Comparison of ENCODE assay signal across 10 cellular contexts in the genomic region with DNA sequence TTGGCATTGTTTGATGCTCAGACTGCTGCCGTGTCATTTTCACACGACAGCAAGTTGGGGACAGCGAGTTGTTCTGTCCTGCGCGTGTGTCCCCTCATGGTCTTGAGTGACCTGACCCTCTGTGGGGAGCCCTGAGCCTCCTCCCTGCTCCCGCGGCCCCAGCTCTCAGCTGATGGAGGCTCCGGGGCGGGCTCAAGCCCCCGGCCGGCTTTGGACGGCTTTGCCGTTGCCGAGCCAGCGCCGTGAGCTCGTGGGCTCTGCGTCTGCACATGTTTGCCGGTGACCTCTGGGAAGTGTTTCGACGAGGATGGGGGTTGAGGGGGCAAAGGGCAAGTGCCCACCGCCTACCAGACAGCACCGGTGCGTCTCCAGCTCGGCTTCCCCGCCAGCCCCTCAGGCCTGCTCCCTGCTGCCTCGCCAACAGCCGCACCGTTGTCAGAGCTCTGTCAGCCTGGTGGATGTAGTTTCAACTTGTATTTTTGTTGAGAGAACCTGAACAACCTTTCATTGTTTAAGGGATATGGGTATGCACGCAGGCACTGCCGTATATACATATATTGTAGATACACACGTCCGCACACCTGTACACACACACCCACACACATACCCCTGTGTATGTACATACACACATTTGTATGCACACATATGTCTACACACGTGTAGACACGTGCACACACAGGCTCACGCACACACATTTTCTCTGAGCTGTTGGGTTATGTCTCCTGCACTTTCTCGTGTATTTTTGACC. TPM values are rescaled to one million over a fixed set of nuclear protein-coding genes. Genes with fewer than 3 reads are reported as not detected.
A peak's percentile ranks its signal among the peaks of the same experiment; 100 is the strongest.
DNase-seq lines count a peak whose midpoint lies in the region; ATAC-seq and TF ChIP-seq lines count a peak whose summit lies in the region.
"Had no signal": no experiment of that assay in that cellular context is flagged by ENCODE, and none has a peak within 500 bp of the region (broad histone marks: within the 10 kb centered on the region; RNA-seq: fewer than 3 reads in every experiment).

No MANE protein-coding gene starts in this region.

- POLR2A ChIA-PET in CD8-positive, alpha-beta T cell (lab: Charles Lee): interaction anchor here (0.6 to 1.3 kb wide), 4 partner anchors 15 to 139 kb away, joined by 4 to 5 read pairs (median 4); no protein-coding TSS in a partner anchor

- H3K36me3 ChIP-seq in CD8-positive, alpha-beta T cell (ENCODE audit: insufficient read depth, low read length): no peaks in the 10 kb centered on the region
- H3K36me3 ChIP-seq in parathyroid adenoma (ENCODE audit: control insufficient read depth, insufficient read depth, low read length): no peaks in the 10 kb centered on the region

- no peak overlapping the region for H2AFZ ChIP-seq in parathyroid adenoma

- peaks cover 28% of the 10 kb centered on the region for H3K4me1 Mint-ChIP-seq in CD8-positive, alpha-beta T cell (ENCODE audit: low read depth)
- peaks cover 14 to 22% (median 20%) of the 10 kb centered on the region in 3 donors for H3K4me1 Mint-ChIP-seq in IgD-negative memory B cell
- peaks cover 35 to 36% of the 10 kb centered on the region in 2 donors for H3K4me1 Mint-ChIP-seq in effector memory CD8-positive, alpha-beta T cell (ENCODE audit: low read depth in 2 of 2)

- peak overlapping the region; percentile 75 for H3K4me3 Mint-ChIP-seq in CD8-positive, alpha-beta T cell
- peak overlapping the region; percentile 68 to 85 (median 76) for H3K4me3 Mint-ChIP-seq in IgD-negative memory B cell
- H3K4me3 Mint-ChIP-seq in effector memory CD8-positive, alpha-beta T cell: peak overlapping the region; percentile 75 to 77

- DNase-seq in CD8-positive, alpha-beta T cell: peak in 2 of 7 experiments; percentile 15 to 45
- DNase-seq in effector memory CD8-positive, alpha-beta T cell: no peak
- DNase-seq in HPDE6-E6E7 (ENCODE audit: extremely low spot score): no peak
- DNase-seq: SW 1271 had no signal

- H3K36me3 Mint-ChIP-seq in CD8-positive, alpha-beta T cell: no peaks in the 10 kb centered on the region
- H3K36me3 Mint-ChIP-seq in IgD-negative memory B cell: no peaks in the 10 kb centered on the region
- peaks cover 19% of the 10 kb centered on the region for H3K36me3 Mint-ChIP-seq in effector memory CD8-positive, alpha-beta T cell (ENCODE audit: insufficient read depth)

- no peaks in the 10 kb centered on the region for H3K9me3 ChIP-seq in CD8-positive, alpha-beta T cell (ENCODE audit: low read length)
- no peaks in the 10 kb centered on the region for H3K9me3 ChIP-seq in parathyroid adenoma (ENCODE audit: control insufficient read depth, low read length)

- H3K4me3 ChIP-seq in CD8-positive, alpha-beta T cell (ENCODE audit: low read depth, low read length): peak overlapping the region; percentile 53
- H3K4me3 ChIP-seq in parathyroid adenoma (ENCODE audit: low read depth, low read length): peak overlapping the region; percentile 46

- H3K27me3 Mint-ChIP-seq in CD8-positive, alpha-beta T cell (ENCODE audit: low read depth): peaks cover 2% of the 10 kb centered on the region
- no peaks in the 10 kb centered on the region for H3K27me3 Mint-ChIP-seq in IgD-negative memory B cell
- H3K27me3 Mint-ChIP-seq in effector memory CD8-positive, alpha-beta T cell: no peaks in the 10 kb centered on the region

- ATAC-seq in CD8-positive, alpha-beta T cell: no peak
- ATAC-seq in effector memory CD8-positive, alpha-beta T cell (replicated peaks): no peak
- ATAC-seq in HG03097 (IDR thresholded peaks at IDR 0.05; ENCODE audit: low FRiP score, unreplicated experiment): no peak
- ATAC-seq in GM19463 (IDR thresholded peaks at IDR 0.05; ENCODE audit: unreplicated experiment): no peak
- ATAC-seq in GM21447 (IDR thresholded peaks at IDR 0.05; ENCODE audit: unreplicated experiment): no peak

- H3K4me2 ChIP-seq in parathyroid adenoma (ENCODE audit: low read length): peak overlapping the region; percentile 80

- no peaks in the 10 kb centered on the region for H3K79me2 ChIP-seq in parathyroid adenoma

- no peaks in the 10 kb centered on the region for H3K27me3 ChIP-seq in CD8-positive, alpha-beta T cell (ENCODE audit: insufficient read depth, low read length)
- no peaks in the 10 kb centered on the region for H3K27me3 ChIP-seq in parathyroid adenoma (ENCODE audit: control insufficient read depth, insufficient read depth, low read length)

- H3K9me3 Mint-ChIP-seq in CD8-positive, alpha-beta T cell: no peaks in the 10 kb centered on the region
- H3K9me3 Mint-ChIP-seq in IgD-negative memory B cell: no peaks in the 10 kb centered on the region
- no peaks in the 10 kb centered on the region for H3K9me3 Mint-ChIP-seq in effector memory CD8-positive, alpha-beta T cell

- no peak overlapping the region for H3K27ac ChIP-seq in CD8-positive, alpha-beta T cell (ENCODE audit: low read depth, low read length)
- H3K27ac ChIP-seq in parathyroid adenoma: no peak overlapping the region

- CTCF ChIA-PET in CD8-positive, alpha-beta T cell (lab: Charles Lee): interaction anchor here (1.0 to 1.6 kb wide), 4 partner anchors 9 to 34 kb away, joined by 5 to 7 read pairs (median 6); no protein-coding TSS in a partner anchor

- intact Hi-C loops in CD8-positive, alpha-beta T cell (cut with DNase I, micrococcal nuclease): loop anchor here in 1 of 2 experiments (1.0 kb wide), 1 partner anchor 13 kb away; a partner anchor contains a TSS

- peaks cover 23% of the 10 kb centered on the region for H3K4me1 ChIP-seq in CD8-positive, alpha-beta T cell (ENCODE audit: insufficient read depth, low read length)
- H3K4me1 ChIP-seq in parathyroid adenoma: no peaks in the 10 kb centered on the region

- no peak overlapping the region for H3K9ac ChIP-seq in parathyroid adenoma

- H3K27ac Mint-ChIP-seq in CD8-positive, alpha-beta T cell: no peak overlapping the region
- peak overlapping the region; percentile 59 to 76 (median 73) for H3K27ac Mint-ChIP-seq in IgD-negative memory B cell
- peak overlapping the region; percentile 75 to 86 for H3K27ac Mint-ChIP-seq in effector memory CD8-positive, alpha-beta T cell

- no peak for TF ChIP-seq CTCF in CD8-positive, alpha-beta T cell (IDR thresholded peaks at IDR 0.05)
- TF ChIP-seq CTCF in parathyroid adenoma (IDR thresholded peaks at IDR 0.05): no peak

RNA-seq across cellular contexts. Expression of a gene that starts 13.7 kb away (rescaled TPM):
- 10 to 100 TPM in 1 of 2 experiments, 1 to 10 TPM in 1; 8.0 to 10.7 TPM for total RNA-seq in CD8-positive, alpha-beta T cell
- 0.19 TPM for polyA plus RNA-seq in IgD-negative memory B cell
- polyA plus RNA-seq: neural cell had no signal

RNA-seq across cellular contexts. Expression of a gene that starts 24.5 kb away (rescaled TPM):
- 1 to 10 TPM; 1.8 to 2.7 TPM for total RNA-seq in CD8-positive, alpha-beta T cell
- not detected for polyA plus RNA-seq in IgD-negative memory B cell

RNA-seq across cellular contexts. Expression of a gene that starts 36.0 kb away (rescaled TPM):
- total RNA-seq in CD8-positive, alpha-beta T cell: 1 to 10 TPM; 2.9 to 3.0 TPM
- not detected for polyA plus RNA-seq in IgD-negative memory B cell
- polyA plus RNA-seq: neural cell had no signal
